Comparison of ENCODE assay signal across 28 cellular contexts in genomic region chr10:49668684-49669083, GRCh38. TPM values are rescaled to one million over a fixed set of nuclear protein-coding genes. Genes with fewer than 3 reads are reported as not detected.
"Had no signal": no experiment of that assay in that cellular context is flagged by ENCODE, and none has a peak within 500 bp of the region (broad histone marks: within the 10 kb centered on the region; RNA-seq: fewer than 3 reads in every experiment).

No MANE protein-coding gene starts in this region.

- H3K9me3 Mint-ChIP-seq: activated naive CD4-positive, alpha-beta T cell treated with anti-CD3 and anti-CD28 coated beads, Interleukin-2, amount 50 U/mL, for 72 hours; activated naive CD8-positive, alpha-beta T cell treated with anti-CD3 and anti-CD28 coated beads, Interleukin-2, amount 50 U/mL, for 24 hours; activated T-cell treated with anti-CD3 and anti-CD28 coated beads, Interleukin-2, amount 50 U/mL, for 24 hours; activated T-helper 1 cell treated with anti-CD3 and anti-CD28 coated beads, Interleukin-12 subunit alpha, Interleukin-12 subunit beta, Interleukin-2, Interleukin-4 antibody, amounts not matched to agents 30 ng/mL and 10 ng/mL and 1 ng/mL, durations not matched to agents 14 hours and 24 hours and 36 hours; T-helper 1 cell treated with Interleukin-12 subunit alpha and Interleukin-12 subunit beta and Interleukin-4 antibody, amounts not matched to agents 30 μg/mL and 1 μg/mL, for 36 hours; WTC11 had no signal

- H3K4me3 Mint-ChIP-seq: activated CD8-positive, alpha-beta T cell treated with anti-CD3 and anti-CD28 coated beads, Interleukin-2, amount 10 ng/mL, durations not matched to agents 7 days and 5 days; activated naive CD8-positive, alpha-beta T cell treated with anti-CD3 and anti-CD28 coated beads, Interleukin-2, amount 50 U/mL, for 24 hours; activated T-cell treated with anti-CD3 and anti-CD28 coated beads, Interleukin-2, amount 50 U/mL, for 24 hours; activated T-helper 1 cell treated with anti-CD3 and anti-CD28 coated beads, Interleukin-12 subunit alpha, Interleukin-12 subunit beta, Interleukin-2, Interleukin-4 antibody, amounts not matched to agents 30 ng/mL and 10 ng/mL and 1 ng/mL, durations not matched to agents 14 hours and 24 hours and 36 hours; T-helper 1 cell treated with Interleukin-12 subunit alpha and Interleukin-12 subunit beta and Interleukin-4 antibody, amounts not matched to agents 30 μg/mL and 1 μg/mL, for 36 hours; WTC11 had no signal

- H3K4me1 Mint-ChIP-seq: activated naive CD8-positive, alpha-beta T cell treated with anti-CD3 and anti-CD28 coated beads, Interleukin-2, amount 50 U/mL, for 24 hours had no signal

- H3K36me3 ChIP-seq: ascending aorta had no signal

- DNase-seq: activated CD4-positive, alpha-beta T cell treated with anti-CD3 and anti-CD28 coated beads for 48 hours; activated CD4-positive, alpha-beta T cell treated with anti-CD3 and anti-CD28 coated beads, Interleukin-2, amount 50 U/mL, for 4 hours; activated CD4-positive, CD25-positive, alpha-beta regulatory T cell treated with anti-CD3 and anti-CD28 coated beads, Interleukin-2, amount 50 U/mL, for 72 hours; activated CD8-positive, alpha-beta T cell treated with anti-CD3 and anti-CD28 coated beads, Interleukin-2, amount 10 ng/mL, durations not matched to agents 7 days and 5 days; activated effector memory CD4-positive, alpha-beta T cell treated with Interleukin-2 at 50 U/mL for 16 hours; activated naive CD4-positive, alpha-beta T cell treated with Interleukin-2 at 50 U/mL for 16 hours; activated naive CD8-positive, alpha-beta T cell treated with anti-CD3 and anti-CD28 coated beads, Interleukin-2, amount 50 U/mL, for 24 hours; activated T-cell treated with anti-CD3 and anti-CD28 coated beads, Interleukin-2, amount 50 U/mL, for 24 hours; amniotic stem cell; body of pancreas; KG1; MV-4-11; NCI-H1105; NCI-H1436; NCI-H187 treated with DMSO at 0.1 percent for 48 hours; NCI-H2081 treated with DMSO at 0.1 percent for 48 hours; NCI-H510A treated with DMSO at 0.1 percent for 48 hours; NK-92 treated with Interleukin-12 subunit alpha and Interleukin-12 subunit beta, amount 100 ng/mL, for 24 hours; OCI-M1; RPMI8226 had no signal

- H3K36me3 Mint-ChIP-seq: activated naive CD4-positive, alpha-beta T cell treated with anti-CD3 and anti-CD28 coated beads, Interleukin-2, amount 50 U/mL, for 72 hours; WTC11 had no signal

- H3K27ac ChIP-seq: ascending aorta, body of pancreas had no signal

- H3K27ac Mint-ChIP-seq: activated CD8-positive, alpha-beta T cell treated with anti-CD3 and anti-CD28 coated beads, Interleukin-2, amount 10 ng/mL, durations not matched to agents 7 days and 5 days; activated naive CD4-positive, alpha-beta T cell treated with anti-CD3 and anti-CD28 coated beads, Interleukin-2, amount 50 U/mL, for 72 hours; activated naive CD8-positive, alpha-beta T cell treated with anti-CD3 and anti-CD28 coated beads, Interleukin-2, amount 50 U/mL, for 24 hours; activated T-cell treated with anti-CD3 and anti-CD28 coated beads, Interleukin-2, amount 50 U/mL, for 24 hours; activated T-helper 1 cell treated with anti-CD3 and anti-CD28 coated beads, Interleukin-12 subunit alpha, Interleukin-12 subunit beta, Interleukin-2, Interleukin-4 antibody, amounts not matched to agents 30 ng/mL and 10 ng/mL and 1 ng/mL, durations not matched to agents 14 hours and 24 hours and 36 hours; T-helper 1 cell treated with Interleukin-12 subunit alpha and Interleukin-12 subunit beta and Interleukin-4 antibody, amounts not matched to agents 30 μg/mL and 1 μg/mL, for 36 hours; WTC11 had no signal

- H3K4me3 ChIP-seq: ascending aorta, body of pancreas had no signal

- H3K27me3 ChIP-seq: ascending aorta, body of pancreas had no signal

- H3K4me1 ChIP-seq: ascending aorta, body of pancreas had no signal

- ATAC-seq: activated CD8-positive, alpha-beta T cell treated with anti-CD3 and anti-CD28 coated beads, Interleukin-2, amount 10 ng/mL, durations not matched to agents 7 days and 5 days; activated naive CD4-positive, alpha-beta T cell treated with anti-CD3 and anti-CD28 coated beads, Interleukin-2, amount 50 U/mL, for 72 hours; activated naive CD8-positive, alpha-beta T cell treated with anti-CD3 and anti-CD28 coated beads, Interleukin-2, amount 50 U/mL, for 24 hours; body of pancreas; Panc1; Right ventricle myocardium inferior; WTC11 had no signal

RNA-seq across cellular contexts. Expression of gene C10orf53, which starts 10.8 kb away (rescaled TPM):
- total RNA-seq: activated CD8-positive, alpha-beta T cell treated with anti-CD3 and anti-CD28 coated beads, Interleukin-2, amount 10 ng/mL, durations not matched to agents 7 days and 5 days; activated naive CD4-positive, alpha-beta T cell treated with anti-CD3 and anti-CD28 coated beads, Interleukin-2, amount 50 U/mL, for 72 hours; activated T-helper 1 cell treated with anti-CD3 and anti-CD28 coated beads, Interleukin-12 subunit alpha, Interleukin-12 subunit beta, Interleukin-2, Interleukin-4 antibody, amounts not matched to agents 30 ng/mL and 10 ng/mL and 1 ng/mL, durations not matched to agents 14 hours and 24 hours and 36 hours; ascending aorta; body of pancreas; MCF 10A; Right ventricle myocardium inferior; WTC11 had no signal

RNA-seq across cellular contexts. Expression of gene CHAT, which starts 54.8 kb away (rescaled TPM):
- total RNA-seq: activated CD8-positive, alpha-beta T cell treated with anti-CD3 and anti-CD28 coated beads, Interleukin-2, amount 10 ng/mL, durations not matched to agents 7 days and 5 days; activated naive CD4-positive, alpha-beta T cell treated with anti-CD3 and anti-CD28 coated beads, Interleukin-2, amount 50 U/mL, for 72 hours; ascending aorta; MCF 10A; Right ventricle myocardium inferior; WTC11 had no signal

RNA-seq across cellular contexts. Expression of gene SLC18A3, which starts 58.6 kb away (rescaled TPM):
- total RNA-seq: activated CD8-positive, alpha-beta T cell treated with anti-CD3 and anti-CD28 coated beads, Interleukin-2, amount 10 ng/mL, durations not matched to agents 7 days and 5 days; activated naive CD4-positive, alpha-beta T cell treated with anti-CD3 and anti-CD28 coated beads, Interleukin-2, amount 50 U/mL, for 72 hours; activated T-helper 1 cell treated with anti-CD3 and anti-CD28 coated beads, Interleukin-12 subunit alpha, Interleukin-12 subunit beta, Interleukin-2, Interleukin-4 antibody, amounts not matched to agents 30 ng/mL and 10 ng/mL and 1 ng/mL, durations not matched to agents 14 hours and 24 hours and 36 hours; ascending aorta; body of pancreas; MCF 10A; Right ventricle myocardium inferior had no signal
